ENCODE assay signal across 27 cellular contexts in the genomic region with DNA sequence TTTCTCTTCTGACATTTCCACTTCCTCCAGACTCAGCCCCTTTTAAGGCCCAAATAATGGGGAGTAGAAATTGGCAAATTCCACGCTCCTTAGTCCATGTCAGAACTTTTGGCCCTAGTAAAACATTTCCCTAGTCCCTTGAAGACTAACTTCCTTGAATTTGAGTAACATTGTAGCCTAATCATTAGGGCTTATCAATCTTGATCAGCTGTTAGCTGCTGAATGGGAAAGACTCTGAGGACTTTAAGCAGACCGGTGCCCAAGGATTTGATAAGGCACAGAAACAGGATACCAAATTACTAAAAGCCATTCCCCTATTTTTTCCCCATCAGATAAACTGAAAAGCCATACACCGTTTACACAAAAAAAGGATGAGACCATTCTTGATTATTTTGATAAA.
"Had no signal": no experiment of that assay in that cellular context is flagged by ENCODE, and none has a peak within 500 bp of the region (broad histone marks: within the 10 kb centered on the region; RNA-seq: fewer than 3 reads in every experiment).

No MANE protein-coding gene starts in this region.

- H3K9me3 ChIP-seq: breast epithelium, SJSA1 had no signal

- DNase-seq: activated CD4-positive, alpha-beta T cell treated with anti-CD3 and anti-CD28 coated beads for 4 hours; activated CD8-positive, alpha-beta memory T cell treated with anti-CD3 and anti-CD28 coated beads, Interleukin-2, amount 50 U/mL, for 48 hours; activated CD8-positive, alpha-beta T cell treated with anti-CD3 and anti-CD28 coated beads for 36 hours; activated naive CD4-positive, alpha-beta T cell treated with anti-CD3 and anti-CD28 coated beads, Interleukin-2, amount 50 U/mL, for 16 hours; activated naive CD8-positive, alpha-beta T cell treated with anti-CD3 and anti-CD28 coated beads, Interleukin-2, amount 10 ng/mL, durations not matched to agents 7 days and 5 days; activated T-cell treated with anti-CD3 and anti-CD28 coated beads, Interleukin-2, amount 50 U/mL, for 1 hour; adrenal gland; aorta; caudate nucleus; Karpas-422; MM.1S; NCI-H1105; NCI-H1436; NCI-H1694 treated with DMSO at 0.1 percent for 48 hours; NCI-H2029 treated with DMSO at 0.1 percent for 48 hours; NCI-H345; NCI-H510A; NCI-H526 treated with DMSO at 0.1 percent for 48 hours; NK-92 treated with Interleukin-12 subunit alpha and Interleukin-12 subunit beta, amount 100 ng/mL, for 24 hours; PC-3; SHP77; T-helper 17 cell; T1000 had no signal

- H3K36me3 ChIP-seq: adrenal gland, breast epithelium, SJSA1 had no signal

- H3K9me3 Mint-ChIP-seq: activated naive CD8-positive, alpha-beta T cell treated with anti-CD3 and anti-CD28 coated beads, Interleukin-2, amount 10 ng/mL, durations not matched to agents 7 days and 5 days had no signal

- H3K4me1 ChIP-seq: adrenal gland, breast epithelium, SJSA1 had no signal

- H3K27me3 ChIP-seq: adrenal gland, breast epithelium, SJSA1 had no signal

- H3K36me3 Mint-ChIP-seq: activated naive CD8-positive, alpha-beta T cell treated with anti-CD3 and anti-CD28 coated beads, Interleukin-2, amount 10 ng/mL, durations not matched to agents 7 days and 5 days had no signal

- H3K4me3 Mint-ChIP-seq: activated CD8-positive, alpha-beta T cell treated with anti-CD3 and anti-CD28 coated beads for 36 hours; activated naive CD8-positive, alpha-beta T cell treated with anti-CD3 and anti-CD28 coated beads, Interleukin-2, amount 10 ng/mL, durations not matched to agents 7 days and 5 days; T-helper 17 cell had no signal

- ATAC-seq: activated CD4-positive, CD25-positive, alpha-beta regulatory T cell treated with anti-CD3 and anti-CD28 coated beads, Interleukin-2, amount 50 U/mL, for 24 hours; activated CD8-positive, alpha-beta T cell treated with anti-CD3 and anti-CD28 coated beads for 36 hours; PC-3; SK-N-SH treated with all-trans-retinoic acid at 6 μM for 48 hours; T-helper 17 cell had no signal

- H3K4me3 ChIP-seq: adrenal gland, breast epithelium, SJSA1 had no signal

- H3K4me1 Mint-ChIP-seq: activated naive CD8-positive, alpha-beta T cell treated with anti-CD3 and anti-CD28 coated beads, Interleukin-2, amount 10 ng/mL, durations not matched to agents 7 days and 5 days had no signal

- H3K27ac Mint-ChIP-seq: activated CD8-positive, alpha-beta T cell treated with anti-CD3 and anti-CD28 coated beads for 36 hours; activated naive CD8-positive, alpha-beta T cell treated with anti-CD3 and anti-CD28 coated beads, Interleukin-2, amount 10 ng/mL, durations not matched to agents 7 days and 5 days; T-helper 17 cell had no signal

- H3K27ac ChIP-seq: adrenal gland, breast epithelium, SJSA1 had no signal
